In the genomic region with DNA sequence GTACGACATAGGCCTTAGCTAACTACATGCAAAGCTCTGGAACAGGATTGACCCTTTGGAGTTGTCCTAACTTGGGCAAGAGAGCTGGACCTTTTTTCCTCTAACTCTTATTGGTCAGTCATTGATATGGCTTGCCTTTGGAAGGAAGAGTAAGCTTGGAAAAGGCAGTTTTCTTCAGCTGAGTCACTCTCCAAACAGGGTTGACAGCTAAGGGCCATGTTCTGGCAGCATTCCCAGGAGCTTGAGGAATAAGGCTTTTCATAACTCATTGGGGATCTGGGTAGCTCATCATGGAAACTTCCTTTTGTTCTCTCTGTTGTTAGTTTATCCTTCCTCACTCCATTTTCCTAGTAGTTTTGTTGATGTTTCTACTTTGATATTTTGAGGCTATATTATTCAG, we compare ENCODE assay signal across 8 cellular contexts. TPM values are rescaled to one million over a fixed set of nuclear protein-coding genes. Genes with fewer than 3 reads are reported as not detected.
DNase-seq lines count a peak whose midpoint lies in the region; ATAC-seq and TF ChIP-seq lines count a peak whose summit lies in the region.

No MANE protein-coding gene starts in this region.

- TF ChIP-seq CTCF in GM20000 (IDR thresholded peaks at IDR 0.05; ENCODE audit: extremely low read depth, missing control alignments), result no peak

- H3K4me1 ChIP-seq in skeletal muscle satellite cell (ENCODE audit: control insufficient read depth, insufficient read depth, low read length), result peaks cover 15% of the 10 kb centered on the region

- H3K27me3 ChIP-seq in skeletal muscle satellite cell (ENCODE audit: control insufficient read depth, insufficient read depth, low read length), result no peaks in the 10 kb centered on the region

- ATAC-seq in HG03039 (IDR thresholded peaks at IDR 0.05; ENCODE audit: unreplicated experiment) (no peak), HG03469 (IDR thresholded peaks at IDR 0.05; ENCODE audit: unreplicated experiment) (no peak)

- DNase-seq in GOT3 (lab: John Stamatoyannopoulos, UW), result peak; percentile 35
- DNase-seq in SHP77 (lab: John Stamatoyannopoulos, UW), result peak; percentile 75 to 86
- DNase-seq in foreskin melanocyte, result peak; percentile 85
- DNase-seq in SKM-1 (lab: John Stamatoyannopoulos, UW; ENCODE audit: unreplicated experiment), result no peak
- no peak for DNase-seq in GM20000 (ENCODE audit: low spot score)

- H3K4me2 ChIP-seq in skeletal muscle satellite cell (ENCODE audit: low read length), result no peak overlapping the region

- H3K9me3 ChIP-seq in skeletal muscle satellite cell (replicated peaks; ENCODE audit: low read length), result no peaks in the 10 kb centered on the region

- H3K4me3 ChIP-seq in skeletal muscle satellite cell (ENCODE audit: low read length), result no peak overlapping the region

- no peaks in the 10 kb centered on the region for H3K36me3 ChIP-seq in skeletal muscle satellite cell (ENCODE audit: insufficient read depth, low read length)

- peak overlapping the region; percentile 19 for H3K9ac ChIP-seq in skeletal muscle satellite cell (ENCODE audit: low read depth, low read length)

RNA-seq across cellular contexts. Expression of gene ERRFI1, which starts 14.5 kb away (rescaled TPM):
- 38.3 and 86.7 TPM in 2 replicates for total RNA-seq in skeletal muscle satellite cell (2012; rRNA removed)

Comparison
In these comparisons a context has a peak if more than half of its experiments do, and no peak if none do; other contexts are left out.
1. DNase-seq: peak in GOT3 (single experiment), SHP77 (2 of 2) and foreskin melanocyte (single experiment); none in SKM-1 (single experiment) and GM20000 (single experiment).